ENCODE assay signal across 20 cellular contexts in the genomic region with DNA sequence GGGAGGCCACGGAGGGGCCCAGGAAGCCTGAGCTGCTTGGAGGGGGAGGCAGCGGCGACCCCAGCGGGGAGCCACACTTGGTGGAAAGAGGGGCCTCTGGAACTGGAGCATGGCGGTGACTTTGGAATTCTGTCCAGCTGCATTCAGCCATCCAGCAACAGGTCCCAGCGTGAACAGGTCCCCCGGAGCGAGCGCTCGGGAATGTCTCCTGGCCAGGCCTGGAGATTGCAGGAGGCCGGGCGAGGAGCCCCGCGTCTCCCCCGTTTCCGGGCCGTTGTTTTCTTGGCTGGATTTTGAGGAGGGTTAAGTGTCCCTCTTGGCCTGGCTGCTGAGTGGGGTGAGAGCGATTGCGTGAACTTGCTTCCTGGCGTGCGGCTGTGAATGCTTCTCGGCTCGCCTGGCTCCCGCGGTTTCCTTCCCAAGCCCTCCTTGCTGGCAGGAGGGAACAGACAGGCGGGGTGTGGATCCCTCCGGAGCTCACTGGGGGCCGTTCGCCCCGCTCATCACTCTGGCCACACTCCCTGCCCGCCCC.
DNase-seq lines count a peak whose midpoint lies in the region; FAIRE-seq and TF ChIP-seq lines count a peak whose summit lies in the region.
"Had no signal": no experiment of that assay in that cellular context is flagged by ENCODE, and none has a peak within 500 bp of the region (broad histone marks: within the 10 kb centered on the region; RNA-seq: fewer than 3 reads in every experiment).

No MANE protein-coding gene starts in this region.

- 9% methylated on average over 27 of the region's 31 CpGs for WGBS in prostate gland

- DNase-seq in Daoy (ENCODE audit: low read depth) (peak; percentile 50), coronary artery (ENCODE audit: low spot score) (no peak), right atrium auricular region (ENCODE audit: low spot score) (peak; percentile 85), prostate gland (ENCODE audit: low spot score) (peak; percentile 63), H54 (ENCODE audit: insufficient read length, low spot score) (no peak), glomerular visceral epithelial cell (ENCODE audit: extremely low spot score) (no peak), germinal center (ENCODE audit: low spot score) (no peak), NCI-H2196 treated with DMSO at 0.1 percent for 48 hours (lab: John Stamatoyannopoulos, UW; ENCODE audit: unreplicated experiment) (no peak)
- DNase-seq: activated CD8-positive, alpha-beta T cell treated with anti-CD3 and anti-CD28 coated beads, Interleukin-2, amount 10 ng/mL, durations not matched to agents 7 days and 5 days; amygdala; CD4-positive, CD25-positive, alpha-beta regulatory T cell; HCEC 1CT; hippocampal formation; NCI-H2029; NCI-H69; PC-9; stimulated activated CD4-positive, alpha-beta T cell treated with anti-CD3 and anti-CD28 coated beads, Interleukin-4, amount 100 ng/mL, for 1 hour had no signal

- H3K4me1 ChIP-seq in right atrium auricular region (peaks cover 0 to 17% of the 10 kb centered on the region in 2 donors), prostate gland (replicated peaks) (no peaks in the 10 kb centered on the region)

- H3K9me3 ChIP-seq in right atrium auricular region (no peaks in the 10 kb centered on the region), prostate gland (no peaks in the 10 kb centered on the region)
- H3K9me3 ChIP-seq: tibial artery had no signal

- H3K27me3 ChIP-seq in right atrium auricular region: no peaks in the 10 kb centered on the region
- H3K27me3 ChIP-seq in prostate gland (replicated peaks; ENCODE audit: insufficient read depth): no peaks in the 10 kb centered on the region

- H3K27ac ChIP-seq in coronary artery (peak overlapping the region in 1 of 2 donors; percentile 52), right atrium auricular region (peak overlapping the region; percentile 31 to 43), prostate gland (peak overlapping the region; percentile 31 to 50)
- H3K27ac ChIP-seq: PC-9 had no signal

- TF ChIP-seq POLR2A in prostate gland (IDR thresholded peaks at IDR 0.05) (no peak), H54 (IDR thresholded peaks at IDR 0.05; ENCODE audit: low read depth, low read length) (no peak)

- intact Hi-C loops in prostate gland (cut with DNase I): no loop called here

- H3K36me3 ChIP-seq in right atrium auricular region (no peaks in the 10 kb centered on the region), prostate gland (no peaks in the 10 kb centered on the region)
- H3K36me3 ChIP-seq: tibial artery had no signal

- no peak for TF ChIP-seq CTCF in coronary artery (IDR thresholded peaks at IDR 0.05)
- TF ChIP-seq CTCF in right atrium auricular region (IDR thresholded peaks at IDR 0.05): no peak
- no peak for TF ChIP-seq CTCF in prostate gland (IDR thresholded peaks at IDR 0.05)

- peak overlapping the region; percentile 50 for H3K4me3 ChIP-seq in coronary artery
- peak overlapping the region; percentile 9 to 32 for H3K4me3 ChIP-seq in right atrium auricular region
- H3K4me3 ChIP-seq in prostate gland: peak overlapping the region; percentile 4 to 10
- H3K4me3 ChIP-seq: GM12878, PC-9 had no signal

- no peak for FAIRE-seq in H54 (lab: Jason Lieb, UNC)
- FAIRE-seq: colon, GM12878 had no signal

Comparison
In these comparisons a context has a peak if more than half of its experiments do, and no peak if none do; other contexts are left out.
1. DNase-seq: peak in Daoy (single experiment), right atrium auricular region (single experiment) and prostate gland (single experiment); none in coronary artery (single experiment), H54 (single experiment), glomerular visceral epithelial cell (single experiment), germinal center (single experiment) and NCI-H2196 treated with DMSO at 0.1 percent for 48 hours (single experiment).
2. Peak in every context shown above with its lines, with median percentiles within 50 percentile points of each other: H3K4me3 ChIP-seq.